ENCODE assay signal across 27 cellular contexts in the genomic region with DNA sequence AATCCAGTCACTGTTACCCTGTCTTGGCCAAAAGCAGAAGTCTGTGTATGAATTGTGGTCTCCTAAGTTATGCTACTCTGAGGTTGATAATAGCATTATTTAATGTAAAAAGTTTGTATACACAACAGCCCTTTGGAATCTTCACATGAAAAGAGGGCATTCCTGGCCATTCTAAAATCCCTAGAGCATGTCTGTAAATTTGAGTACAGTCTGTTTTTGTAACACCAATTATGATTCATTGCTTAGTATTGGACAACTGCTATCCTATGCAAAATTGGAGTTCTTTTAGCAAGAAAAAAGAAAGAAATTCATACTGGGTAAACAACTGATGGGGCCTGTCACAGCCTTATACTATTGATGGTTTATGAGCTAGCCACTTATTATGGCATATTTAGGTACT. TPM values are rescaled to one million over a fixed set of nuclear protein-coding genes. Genes with fewer than 3 reads are reported as not detected.
A peak's percentile ranks its signal among the peaks of the same experiment; 100 is the strongest.
DNase-seq lines count a peak whose midpoint lies in the region; ATAC-seq and TF ChIP-seq lines count a peak whose summit lies in the region.
"Had no signal": no experiment of that assay in that cellular context is flagged by ENCODE, and none has a peak within 500 bp of the region (broad histone marks: within the 10 kb centered on the region; RNA-seq: fewer than 3 reads in every experiment).

No MANE protein-coding gene starts in this region.

- H3K9me3 Mint-ChIP-seq in HFFc6, result peaks cover 21% of the 10 kb centered on the region
- peaks cover 18% of the 10 kb centered on the region for H3K9me3 Mint-ChIP-seq in chondrocyte (ENCODE audit: low read depth)

- H3K4me1 Mint-ChIP-seq in HFFc6 (ENCODE audit: low read depth) (peaks cover 41% of the 10 kb centered on the region), chondrocyte (ENCODE audit: low read depth) (peaks cover 26% of the 10 kb centered on the region)
- H3K4me1 Mint-ChIP-seq: H9 had no signal

- peak overlapping the region; percentile 10 for H3K27ac ChIP-seq in urinary bladder (ENCODE audit: low read depth)
- H3K27ac ChIP-seq: cardiac muscle cell, ovary, tibial nerve had no signal

- H3K4me3 Mint-ChIP-seq in HFFc6 (peak overlapping the region; percentile 71), chondrocyte (ENCODE audit: unreplicated experiment) (no peak overlapping the region)
- H3K4me3 Mint-ChIP-seq: activated CD4-positive, alpha-beta T cell treated with anti-CD3 and anti-CD28 coated beads, Interleukin-2, amount 10 ng/mL, durations not matched to agents 24 days and 14 days; activated naive CD4-positive, alpha-beta T cell treated with anti-CD3 and anti-CD28 coated beads, Interleukin-2, amount 10 ng/mL, durations not matched to agents 7 days and 5 days; H9; natural killer cell; stimulated activated naive CD8-positive, alpha-beta T cell treated with anti-CD3 and anti-CD28 coated beads, Interleukin-15, Interleukin-2, amounts not matched to agents 100 ng/mL and 50 ng/mL, for 24 hours; T-helper 17 cell had no signal

- H3K36me3 Mint-ChIP-seq in HFFc6 (ENCODE audit: low read depth) (peaks cover 67% of the 10 kb centered on the region), chondrocyte (ENCODE audit: low read depth) (peaks cover 44% of the 10 kb centered on the region)

- peaks cover 4% of the 10 kb centered on the region for H3K36me3 ChIP-seq in urinary bladder (ENCODE audit: insufficient read depth)
- H3K36me3 ChIP-seq: ovary had no signal

- TF ChIP-seq CTCF in HFFc6 (IDR thresholded peaks at IDR 0.05) (no peak), chondrocyte (IDR thresholded peaks at IDR 0.05) (no peak)

- no peak overlapping the region for H3K4me3 ChIP-seq in urinary bladder (ENCODE audit: low read depth, low read length)
- H3K4me3 ChIP-seq: cardiac muscle cell, ovary, right atrium auricular region, tibial nerve had no signal

- H3K27me3 Mint-ChIP-seq in HFFc6 (ENCODE audit: insufficient read depth), result no peaks in the 10 kb centered on the region
- H3K27me3 Mint-ChIP-seq in chondrocyte (ENCODE audit: low read depth), result no peaks in the 10 kb centered on the region
- H3K27me3 Mint-ChIP-seq: activated CD4-positive, alpha-beta T cell treated with anti-CD3 and anti-CD28 coated beads, Interleukin-2, amount 10 ng/mL, durations not matched to agents 24 days and 14 days; activated naive CD4-positive, alpha-beta T cell treated with anti-CD3 and anti-CD28 coated beads, Interleukin-2, amount 10 ng/mL, durations not matched to agents 7 days and 5 days; CD8-positive, alpha-beta memory T cell; stimulated activated naive CD8-positive, alpha-beta T cell treated with anti-CD3 and anti-CD28 coated beads, Interleukin-15, Interleukin-2, amounts not matched to agents 100 ng/mL and 50 ng/mL, for 24 hours; T-helper 17 cell had no signal

- H3K4me1 ChIP-seq in urinary bladder (ENCODE audit: insufficient read depth), result no peaks in the 10 kb centered on the region
- H3K4me1 ChIP-seq: tibial nerve had no signal

- no peak for ATAC-seq in GM18511 (IDR thresholded peaks at IDR 0.05; ENCODE audit: unreplicated experiment)
- ATAC-seq: activated T-cell treated with anti-CD3 and anti-CD28 coated beads, Interleukin-2, amount 50 U/mL, for 72 hours; natural killer cell; T-helper 17 cell had no signal

- peak; percentile 66 for DNase-seq in HFFc6
- peak; percentile 10 for DNase-seq in amniotic stem cell (lab: John Stamatoyannopoulos, UW)
- DNase-seq in kidney glomerular epithelial cell (lab: John Stamatoyannopoulos, UW), result peak; percentile 13
- DNase-seq in midbrain (lab: John Stamatoyannopoulos, UW), result no peak
- no peak for DNase-seq in chondrocyte (ENCODE audit: low spot score)
- DNase-seq: activated CD4-positive, alpha-beta T cell treated with anti-CD3 and anti-CD28 coated beads, Interleukin-2, amount 10 ng/mL, durations not matched to agents 24 days and 14 days; activated naive CD4-positive, alpha-beta T cell treated with anti-CD3 and anti-CD28 coated beads, Interleukin-2, amount 10 ng/mL, durations not matched to agents 7 days and 5 days; activated T-cell treated with anti-CD3 and anti-CD28 coated beads, Interleukin-2, amount 50 U/mL, for 72 hours; AML-193; anterior cingulate cortex; CD8-positive, alpha-beta memory T cell; DMS153; GF-D8; H9; natural killer cell; NCI-H1105; NCI-H2029; NCI-H69; ovary; RPMI8226; T-helper 17 cell had no signal

- H3K27ac Mint-ChIP-seq in HFFc6 (peak overlapping the region; percentile 84), chondrocyte (ENCODE audit: unreplicated experiment) (no peak overlapping the region)
- H3K27ac Mint-ChIP-seq: activated CD4-positive, alpha-beta T cell treated with anti-CD3 and anti-CD28 coated beads, Interleukin-2, amount 10 ng/mL, durations not matched to agents 24 days and 14 days; activated naive CD4-positive, alpha-beta T cell treated with anti-CD3 and anti-CD28 coated beads, Interleukin-2, amount 10 ng/mL, durations not matched to agents 7 days and 5 days; activated T-cell treated with anti-CD3 and anti-CD28 coated beads, Interleukin-2, amount 50 U/mL, for 72 hours; CD8-positive, alpha-beta memory T cell; stimulated activated naive CD8-positive, alpha-beta T cell treated with anti-CD3 and anti-CD28 coated beads, Interleukin-15, Interleukin-2, amounts not matched to agents 100 ng/mL and 50 ng/mL, for 24 hours; T-helper 17 cell had no signal

RNA-seq across cellular contexts. Expression of gene CUTC, which starts 10.2 kb away (rescaled TPM):
- total RNA-seq in HFFc6 (2021; fragmentation: NEBNext Ultra II Directional; extraction: Animal tissue kit (Norgen Biotek cat#: 25700)), result 10 to 100 TPM; 11.2 to 15.2 (median 12.4) TPM
- total RNA-seq in urinary bladder (18.1 TPM), chondrocyte (14.4 to 19.1 TPM (median 14.5 TPM) in 3 replicates)
- polyA plus RNA-seq in urinary bladder, result 68.7 TPM

RNA-seq across cellular contexts. Expression of gene COX15, which starts 10.3 kb away (rescaled TPM):
- 10 to 100 TPM; 36.7 to 42.1 (median 38.7) TPM for total RNA-seq in HFFc6 (2021; fragmentation: NEBNext Ultra II Directional; extraction: Animal tissue kit (Norgen Biotek cat#: 25700))
- total RNA-seq in urinary bladder (35.9 TPM), chondrocyte (20.8 to 29.8 TPM (median 21.3 TPM) in 3 replicates)
- 20.4 TPM for polyA plus RNA-seq in urinary bladder

RNA-seq across cellular contexts. Expression of gene ABCC2, which starts 40.2 kb away (rescaled TPM):
- total RNA-seq in HFFc6 (2021; fragmentation: NEBNext Ultra II Directional; extraction: Animal tissue kit (Norgen Biotek cat#: 25700)), result 1 to 10 TPM in 4 of 6 experiments, under 1 TPM in 2; 0.43 to 1.7 (median 1.1) TPM
- total RNA-seq in urinary bladder (2.3 TPM), chondrocyte (0.57 to 0.69 TPM (median 0.63 TPM) in 3 replicates)
- polyA plus RNA-seq in urinary bladder, result 2.4 TPM

Comparison
In these comparisons a context has a peak if more than half of its experiments do, and no peak if none do; other contexts are left out.
1. DNase-seq: peak in HFFc6 (single experiment), amniotic stem cell (single experiment) and kidney glomerular epithelial cell (single experiment); none in midbrain (single experiment) and chondrocyte (single experiment).